8 cellular contexts compared by ENCODE assay signal in genomic region chr11:6603287-6604080, GRCh38. TPM values are rescaled to one million over a fixed set of nuclear protein-coding genes. Genes with fewer than 3 reads are reported as not detected.
DNase-seq lines count a peak whose midpoint lies in the region; ATAC-seq and TF ChIP-seq lines count a peak whose summit lies in the region.

TSS of gene ILK (plus strand) at chr11:6603774. CDS start at chr11:6604272, 498 bp downstream.
TSS of gene RRP8 (minus strand) at chr11:6603616. CDS start at chr11:6603502, 114 bp downstream.

- no peaks in the 10 kb centered on the region for H3K27me3 ChIP-seq in H9 (ENCODE audit: insufficient read depth, low read length)
- H3K27me3 ChIP-seq in MG63: no peaks in the 10 kb centered on the region
- no peaks in the 10 kb centered on the region for H3K27me3 ChIP-seq in foreskin keratinocyte
- H3K27me3 ChIP-seq in neuron (ENCODE audit: insufficient read depth, low read length): no peaks in the 10 kb centered on the region
- no peaks in the 10 kb centered on the region for H3K27me3 ChIP-seq in subcutaneous abdominal adipose tissue (ENCODE audit: control insufficient read depth in 5 of 5, insufficient read depth in 4 of 5, low read length in 5 of 5)

- in situ Hi-C loops in G401 (cut with HindIII; ENCODE audit: low sequenced_read_pairs): no loop called here

- peak within 1 kb of the TSS; percentile 88 for H3K4me2 ChIP-seq in H9 (ENCODE audit: insufficient read depth, insufficient read length, low read length)

- no peak within 1 kb of the TSS for H3T11ph ChIP-seq in H9 (ENCODE audit: low read length)

- H2BK20ac ChIP-seq in H9 (ENCODE audit: low read depth, low read length, poor library complexity, severe bottlenecking): no peak within 1 kb of the TSS

- H2AFZ ChIP-seq in H9 (ENCODE audit: low read length) (no peak within 1 kb of the TSS), neuron (ENCODE audit: low read depth, low read length) (peak within 1 kb of the TSS; percentile 68)

- peaks cover 7% of the 10 kb centered on the region; the same call in 1 of the 2 replicates for H3K79me2 ChIP-seq in H9 (ENCODE audit: insufficient read depth, low read length)

- no peaks in the 10 kb centered on the region for H4K20me1 ChIP-seq in H9 (ENCODE audit: control insufficient read depth, insufficient read depth, insufficient read length)

- H4K5ac ChIP-seq in H9 (ENCODE audit: insufficient read length, low read depth, low read length): no peak within 1 kb of the TSS

- no peak within 1 kb of the TSS for H4K8ac ChIP-seq in H9 (replicated peaks; ENCODE audit: insufficient read length, low read depth, low read length)

- H3K4ac ChIP-seq in H9 (ENCODE audit: low read depth, low read length): no peak within 1 kb of the TSS; the same call in 1 of the 2 replicates

- TF ChIP-seq CTCF in H9 (conservative IDR thresholded peaks at IDR 0.05) (no peak), foreskin keratinocyte (conservative IDR thresholded peaks at IDR 0.05) (peak; percentile 48)

- H2BK120ac ChIP-seq in H9 (ENCODE audit: low read depth, low read length, poor library complexity, severe bottlenecking): no peak within 1 kb of the TSS

- no peak within 1 kb of the TSS for H2BK15ac ChIP-seq in H9 (ENCODE audit: low read depth, low read length)

- peaks cover 12 to 49% (median 35%) of the 10 kb centered on the region in 3 experiments; a peak in 6 of 7 replicates for H3K36me3 Mint-ChIP-seq in H9 (ENCODE audit: insufficient read depth in 1 of 3, low read depth in 3 of 3)

- peaks cover 15 to 16% of the 10 kb centered on the region in 2 experiments for H3K4me1 Mint-ChIP-seq in H9

- H3K9me3 ChIP-seq in H9 (ENCODE audit: control insufficient read depth, low read depth, low read length): no peaks in the 10 kb centered on the region
- no peaks in the 10 kb centered on the region for H3K9me3 ChIP-seq in MG63
- H3K9me3 ChIP-seq in neuron (ENCODE audit: low read length): no peaks in the 10 kb centered on the region
- no peaks in the 10 kb centered on the region for H3K9me3 ChIP-seq in subcutaneous abdominal adipose tissue (ENCODE audit: control insufficient read depth in 5 of 5, low read length in 5 of 5)

- H3K23ac ChIP-seq in H9 (ENCODE audit: insufficient read length, low read depth, low read length): no peak within 1 kb of the TSS

- H3K4me3 Mint-ChIP-seq in H9: no peak within 1 kb of the TSS

- DNase-seq in G401 (ENCODE audit: low spot score) (peak; percentile 92), H9 (peak; percentile 88), MG63 (peak; percentile 89), SIG-M5 treated with dmso at 0.1 percent for 504 hours (lab: John Stamatoyannopoulos, UW; ENCODE audit: unreplicated experiment) (peak; percentile 83), activated gamma-delta T cell treated with Interleukin-2 at 50 U/mL for 16 hours (peak; percentile 84), foreskin keratinocyte (peak; percentile 74 to 81)

- H4K91ac ChIP-seq in H9 (ENCODE audit: insufficient read length, low read depth, low read length): no peak within 1 kb of the TSS

- peak within 1 kb of the TSS; percentile 95 for H3K9ac ChIP-seq in H9 (ENCODE audit: extremely low read depth, insufficient read length, low read length)
- peak within 1 kb of the TSS; percentile 95 to 99 (median 98) for H3K9ac ChIP-seq in subcutaneous abdominal adipose tissue (ENCODE audit: low read length in 5 of 5)

- H3K27me3 Mint-ChIP-seq in H9 (ENCODE audit: low read depth): no peaks in the 10 kb centered on the region; the same call in 1 of the 2 replicates

- no peaks in the 10 kb centered on the region for H3K79me1 ChIP-seq in H9 (ENCODE audit: insufficient read depth, low read depth, low read length, poor library complexity, severe bottlenecking)

- peak; percentile 85 for ATAC-seq in foreskin keratinocyte

- H2BK12ac ChIP-seq in H9 (ENCODE audit: insufficient read length, low read depth, low read length): no peak within 1 kb of the TSS

- no peak within 1 kb of the TSS for H3K27ac Mint-ChIP-seq in H9

- no CpG with 5 or more reads among the region's 72 CpGs for WGBS in H9 (ENCODE audit: extremely low coverage, insufficient read length, low lambda C conversion rate)

- no peaks in the 10 kb centered on the region for H3K9me3 Mint-ChIP-seq in H9

- peak within 1 kb of the TSS; percentile 86 for H3K18ac ChIP-seq in H9 (ENCODE audit: insufficient read length, low read depth, low read length)

- peaks cover 3% of the 10 kb centered on the region; the same call in 1 of the 2 replicates for H3K4me1 ChIP-seq in H9 (ENCODE audit: insufficient read depth, low read length)
- H3K4me1 ChIP-seq in foreskin keratinocyte: peaks cover 26% of the 10 kb centered on the region
- H3K4me1 ChIP-seq in neuron (ENCODE audit: insufficient read depth, low read length): peaks cover 44% of the 10 kb centered on the region
- H3K4me1 ChIP-seq in subcutaneous abdominal adipose tissue (ENCODE audit: control insufficient read depth in 5 of 5, insufficient read depth in 5 of 5, low read length in 5 of 5): peaks cover 9 to 64% (median 57%) of the 10 kb centered on the region in 5 donors

- peaks cover 77% of the 10 kb centered on the region for H3K36me3 ChIP-seq in MG63
- peaks cover 43% of the 10 kb centered on the region for H3K36me3 ChIP-seq in neuron (ENCODE audit: insufficient read depth, low read length)
- H3K36me3 ChIP-seq in subcutaneous abdominal adipose tissue (ENCODE audit: control insufficient read depth in 5 of 5, insufficient read depth in 5 of 5, low read length in 5 of 5): peaks cover 5 to 42% (median 39%) of the 10 kb centered on the region in 5 donors

- H3K27ac ChIP-seq in H9 (ENCODE audit: insufficient read length, low read depth, low read length) (no peak within 1 kb of the TSS), foreskin keratinocyte (peak within 1 kb of the TSS; percentile 57), subcutaneous abdominal adipose tissue (ENCODE audit: low read depth, low read length) (peak within 1 kb of the TSS; percentile 98)

- H3K14ac ChIP-seq in H9 (ENCODE audit: insufficient read depth, low read length): peak within 1 kb of the TSS; percentile 91; the same call in 1 of the 2 replicates

- H3K4me3 ChIP-seq in MG63: peak within 1 kb of the TSS; percentile 100
- H3K4me3 ChIP-seq in neuron (ENCODE audit: low read length): peak within 1 kb of the TSS; percentile 92
- H3K4me3 ChIP-seq in subcutaneous abdominal adipose tissue (ENCODE audit: low read depth in 1 of 5, low read length in 5 of 5): peak within 1 kb of the TSS; percentile 92 to 98 (median 96)

- H3K23me2 ChIP-seq in H9 (ENCODE audit: insufficient read length, low read depth, low read length, poor library complexity, severe bottlenecking): peaks cover 15% of the 10 kb centered on the region

- H3K56ac ChIP-seq in H9 (ENCODE audit: insufficient read length, low read depth, low read length): no peak within 1 kb of the TSS

- no peak within 1 kb of the TSS for H2AK5ac ChIP-seq in H9 (ENCODE audit: insufficient read length, low read length)

- H2BK5ac ChIP-seq in H9 (ENCODE audit: insufficient read length, low read length): peak within 1 kb of the TSS; percentile 25

RNA-seq across cellular contexts. Expression of gene ILK, which starts in this region (rescaled TPM):
- 112 and 149 TPM in 2 replicates for total RNA-seq in G401 (2014; rRNA removed; shearing (Covaris generic))
- total RNA-seq in H9 (2021): 96.2 and 100 TPM in 2 replicates
- total RNA-seq in MG63 (2014; rRNA removed; shearing (Covaris generic); ENCODE audit: low replicate concordance): 92.9 and 136 TPM in 2 replicates
- total RNA-seq in foreskin keratinocyte: 143 and 151 TPM in 2 replicates
- 143 and 150 TPM in 2 replicates for polyA plus RNA-seq in foreskin keratinocyte

RNA-seq across cellular contexts. Expression of gene RRP8, which starts in this region (rescaled TPM):
- 20.3 and 22.2 TPM in 2 replicates for total RNA-seq in G401 (2014; rRNA removed; shearing (Covaris generic))
- total RNA-seq in H9 (2021): 14.2 and 16.0 TPM in 2 replicates
- total RNA-seq in MG63 (2014; rRNA removed; shearing (Covaris generic); ENCODE audit: low replicate concordance): 21.1 and 32.9 TPM in 2 replicates
- total RNA-seq in foreskin keratinocyte: 25.0 and 26.1 TPM in 2 replicates
- polyA plus RNA-seq in foreskin keratinocyte: 30.4 and 34.6 TPM in 2 replicates
